In the genomic region with DNA sequence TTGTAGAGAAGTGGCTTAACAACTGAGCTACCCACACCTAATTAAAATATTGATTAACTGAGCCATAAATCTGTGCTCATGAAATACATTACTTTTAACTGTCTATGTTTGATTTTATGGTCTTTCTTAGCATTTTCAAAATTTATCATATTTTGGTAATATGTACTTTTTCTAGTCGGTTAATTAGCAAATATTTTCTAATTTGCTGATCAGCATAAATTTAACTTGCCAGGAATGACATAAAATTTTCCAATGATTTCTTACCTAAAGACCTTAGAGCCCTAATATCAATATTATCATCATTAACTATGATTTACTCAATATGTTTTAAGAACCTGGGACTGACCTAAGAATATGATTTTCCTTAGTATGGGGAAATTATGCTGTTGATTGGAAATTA, we compare ENCODE assay signal across 27 cellular contexts.
"Had no signal": no experiment of that assay in that cellular context is flagged by ENCODE, and none has a peak within 500 bp of the region (broad histone marks: within the 10 kb centered on the region; RNA-seq: fewer than 3 reads in every experiment).

No MANE protein-coding gene starts in this region.

- H3K4me3 ChIP-seq: stomach, suprapubic skin, testis, thoracic aorta, thyroid gland, tibial artery, tibial nerve, transverse colon, upper lobe of left lung, upper lobe of right lung, uterus, vagina had no signal

- H3K9me3 ChIP-seq: suprapubic skin, testis, thyroid gland, upper lobe of right lung, vagina had no signal

- DNase-seq: stimulated activated CD4-positive, alpha-beta T cell treated with anti-CD3 and anti-CD28 coated beads, Interleukin-2, amount 100 ng/mL, for 48 hours; stimulated activated CD4-positive, alpha-beta T cell treated with anti-CD3 and anti-CD28 coated beads, Interleukin-4, amount 100 ng/mL, for 1 hour; stimulated activated CD4-positive, alpha-beta T cell treated with anti-CD3 and anti-CD28 coated beads, Interleukin-4, amount 100 ng/mL, for 24 hours; stimulated activated CD4-positive, alpha-beta T cell treated with anti-CD3 and anti-CD28 coated beads, Interleukin-4, amount 100 ng/mL, for 4 hours; stimulated activated CD8-positive, alpha-beta memory T cell treated with anti-CD3 and anti-CD28 coated beads, Interleukin-4, amount 100 ng/mL, for 48 hours; stimulated activated naive B cell treated with anti-CD40 and anti-IgM and Interleukin-4, amounts not matched to agents 10 μg/mL and 1 μg/mL and 100 μg/mL, for 72 hours; stimulated activated naive CD4-positive, alpha-beta T cell; stimulated activated naive CD4-positive, alpha-beta T cell treated with Interleukin-2 at 50 U/mL for 16 hours; stimulated activated naive CD8-positive, alpha-beta T cell treated with anti-CD3 and anti-CD28 coated beads, Interleukin-15, amount 100 ng/mL, for 72 hours; stimulated activated naive CD8-positive, alpha-beta T cell treated with anti-CD3 and anti-CD28 coated beads, Interleukin-15, Interleukin-2, amounts not matched to agents 100 U/mL and 50 U/mL, for 24 hours; stomach; substantia nigra; testis; thyroid gland; tibial artery; transverse colon; trophoblast cell; upper lobe of left lung; upper lobe of right lung; uterus had no signal

- H3K27me3 ChIP-seq: testis, thyroid gland, tibial artery, tibial nerve, upper lobe of left lung, upper lobe of right lung, uterus, vagina had no signal

- H3K4me1 ChIP-seq: stomach, suprapubic skin, testis, thyroid gland, tibial artery, tibial nerve, transverse colon, upper lobe of left lung, upper lobe of right lung, uterus, vagina had no signal

- FAIRE-seq: urothelium cell line had no signal

- ATAC-seq: stimulated activated effector memory CD8-positive, alpha-beta T cell treated with anti-CD3 and anti-CD28 coated beads, Interleukin-12 subunit alpha, Interleukin-12 subunit beta, amount 100 ng/mL, for 72 hours; stimulated activated memory B cell treated with anti-CD40 and anti-IgM and Interleukin-4, amounts not matched to agents 10 μg/mL and 1 μg/mL and 100 μg/mL, for 72 hours; stimulated activated naive B cell treated with anti-CD40 and anti-IgM and Interleukin-4, amounts not matched to agents 10 μg/mL and 1 μg/mL and 100 μg/mL, for 72 hours; stimulated activated naive CD8-positive, alpha-beta T cell treated with anti-CD3 and anti-CD28 coated beads, Interleukin-15, amount 100 ng/mL, for 72 hours; stimulated activated naive CD8-positive, alpha-beta T cell treated with anti-CD3 and anti-CD28 coated beads, Interleukin-15, Interleukin-2, amounts not matched to agents 100 U/mL and 50 U/mL, for 24 hours; upper lobe of right lung had no signal

- H3K27ac ChIP-seq: stomach, suprapubic skin, testis, thoracic aorta, thyroid gland, tibial artery, tibial nerve, transverse colon, upper lobe of left lung, upper lobe of right lung, uterus, vagina had no signal

- H3K36me3 ChIP-seq: stomach, suprapubic skin, thoracic aorta, thyroid gland, tibial artery, tibial nerve, transverse colon, upper lobe of left lung, upper lobe of right lung, uterus, vagina had no signal
